In genomic region chr13:81757348-81757950, GRCh38 we compare ENCODE assay signal across 24 cellular contexts.
"Had no signal": no experiment of that assay in that cellular context is flagged by ENCODE, and none has a peak within 500 bp of the region (broad histone marks: within the 10 kb centered on the region; RNA-seq: fewer than 3 reads in every experiment).

No MANE protein-coding gene starts in this region.

- H3K4me3 ChIP-seq: left lung, lung, ovary, skin epidermis, spleen, suprapubic skin, thoracic aorta, tibial artery, upper lobe of right lung had no signal

- H3K36me3 ChIP-seq: left lung, ovary, spleen, suprapubic skin, thoracic aorta, tibial artery, upper lobe of right lung had no signal

- FAIRE-seq: keratinocyte, urothelium cell line had no signal

- H3K9me3 ChIP-seq: ovary, suprapubic skin, thoracic aorta, tibial artery, upper lobe of right lung had no signal

- DNase-seq: hippocampal formation; kidney glomerular epithelial cell; left colon; left lung; mesendoderm; naive thymus-derived CD4-positive, alpha-beta T cell; ovary; retina; right cardiac atrium; spleen; stimulated activated CD4-positive, alpha-beta T cell treated with anti-CD3 and anti-CD28 coated beads, Interleukin-4, amount 100 ng/mL, for 24 hours; stimulated activated naive CD4-positive, alpha-beta T cell; tibial artery; trophoblast cell; upper lobe of right lung had no signal

- H3K27me3 ChIP-seq: left lung, ovary, spleen, suprapubic skin, tibial artery, upper lobe of right lung had no signal

- H3K27ac ChIP-seq: left lung, ovary, skin epidermis, spleen, suprapubic skin, thoracic aorta, tibial artery, upper lobe of right lung had no signal

- ATAC-seq: left colon; left lung; naive thymus-derived CD4-positive, alpha-beta T cell; natural killer cell treated with Interleukin-12 subunit alpha and Interleukin-12 subunit beta and Interleukin-15 and Interleukin-18, amount 100 ng/mL, for 72 hours; right cardiac atrium; sciatic nerve; stimulated activated effector memory CD8-positive, alpha-beta T cell treated with anti-CD3 and anti-CD28 coated beads, Interleukin-12 subunit alpha, Interleukin-12 subunit beta, amount 100 ng/mL, for 72 hours; upper lobe of right lung had no signal

- H3K4me1 ChIP-seq: left lung, spleen, suprapubic skin, tibial artery, upper lobe of right lung had no signal
